In the genomic region with DNA sequence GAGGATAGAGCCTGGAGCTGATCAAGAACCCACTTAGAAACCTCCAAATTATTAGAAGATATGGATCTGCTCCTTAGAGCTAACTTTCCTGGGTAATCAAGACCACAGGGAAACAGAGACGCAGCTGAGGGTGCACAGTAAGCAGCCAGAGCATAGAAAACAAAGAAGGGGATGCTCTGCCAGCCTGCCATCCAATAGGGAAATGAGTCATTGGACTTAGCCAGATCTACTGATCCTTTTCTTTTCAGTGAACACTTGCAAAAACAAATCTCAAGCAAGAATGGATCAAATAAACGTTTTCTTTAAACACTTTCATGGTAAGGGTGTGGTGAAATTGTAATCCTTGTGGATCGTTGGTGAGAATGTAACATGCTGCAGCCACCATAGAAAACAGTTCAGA, we compare ENCODE assay signal across 1 cellular context.
TF ChIP-seq lines count a peak whose summit lies in the region.

No MANE protein-coding gene starts in this region.

TF ChIP-seq in H1, 55 proteins besides CTCF, POLR2A, EP300 and RAD21 (continued from another document):
- no peak for TF ChIP-seq HDAC6 (IDR thresholded peaks at IDR 0.05; ENCODE audit: low read depth, low read length)
- no peak for TF ChIP-seq BACH1 (IDR thresholded peaks at IDR 0.05; ENCODE audit: low read length)
- TF ChIP-seq FOSL1 (IDR thresholded peaks at IDR 0.05; ENCODE audit: insufficient read depth, low read depth, low read length): no peak
